In genomic region chr7:128204455-128204854, GRCh38 we compare ENCODE assay signal across 1 cellular context.
TF ChIP-seq lines count a peak whose summit lies in the region.

No MANE protein-coding gene starts in this region.

TF ChIP-seq in K562, 482 proteins besides CTCF, POLR2A, EP300 and RAD21 (continued from another document and continues in another):
- no peak for TF ChIP-seq CREB5 (CRISPR knock-in tag; IDR thresholded peaks at IDR 0.05)
- no peak for TF ChIP-seq UBTF (IDR thresholded peaks at IDR 0.05; ENCODE audit: borderline replicate concordance in 1 of 2, low read depth in 2 of 2, low read length in 2 of 2)
- 0 out of 4 replicates have a peak, but pooled peaks of 1 of the 2 experiments have one; percentile 29 for TF ChIP-seq TBL1XR1 (IDR thresholded peaks at IDR 0.05; ENCODE audit: low read length in 2 of 2)
- no peak for TF ChIP-seq ARNT (IDR thresholded peaks at IDR 0.05)
- TF ChIP-seq SAFB (IDR thresholded peaks at IDR 0.05; ENCODE audit: borderline replicate concordance, low read depth, low read length) = no peak
- TF ChIP-seq YY1 (IDR thresholded peaks at IDR 0.05; ENCODE audit: borderline replicate concordance in 1 of 3, control insufficient read depth in 1 of 3, extremely low read depth in 1 of 3, insufficient read depth in 3 of 3, insufficient read length in 1 of 3, insufficient replicate concordance in 2 of 3, low read depth in 1 of 3, low read length in 2 of 3) = peak in 1 of 3 experiments; percentile 45
- no peak for TF ChIP-seq ZNF75A (CRISPR knock-in tag; IDR thresholded peaks at IDR 0.05)
- no peak for TF ChIP-seq ZNF280A (IDR thresholded peaks at IDR 0.05; ENCODE audit: low read depth, partially characterized antibody)
- no peak for TF ChIP-seq ZNF239 (CRISPR knock-in tag; IDR thresholded peaks at IDR 0.05)
- TF ChIP-seq SIN3A (IDR thresholded peaks at IDR 0.05; ENCODE audit: borderline replicate concordance in 2 of 2, control insufficient read depth in 1 of 2, low read depth in 2 of 2, low read length in 2 of 2) = no peak
- TF ChIP-seq PTBP1 (IDR thresholded peaks at IDR 0.05; ENCODE audit: low read depth, low read length) = no peak
- TF ChIP-seq POLR2B (IDR thresholded peaks at IDR 0.05; ENCODE audit: low read depth, partially characterized antibody) = no peak
- TF ChIP-seq CXXC5 (CRISPR knock-in tag; IDR thresholded peaks at IDR 0.05) = peak; percentile 33; the same call in 1 of the 2 replicates
- TF ChIP-seq MED1 (CRISPR knock-in tag; IDR thresholded peaks at IDR 0.05; ENCODE audit: borderline replicate concordance) = no peak
- no peak for TF ChIP-seq SP2 (IDR thresholded peaks at IDR 0.05; ENCODE audit: extremely low read depth, low read depth, low read length, poor library complexity, severe bottlenecking)
- TF ChIP-seq ESRRA (IDR thresholded peaks at IDR 0.05; ENCODE audit: borderline replicate concordance, low read depth) = no peak
- no peak for TF ChIP-seq ELF2 (CRISPR knock-in tag; IDR thresholded peaks at IDR 0.05)
- no peak for TF ChIP-seq REST (CRISPR knock-in tag; IDR thresholded peaks at IDR 0.05; ENCODE audit: low read depth)
- no peak for TF ChIP-seq ELK1 (CRISPR knock-in tag; IDR thresholded peaks at IDR 0.05)
- no peak; the same call in 1 of the 2 replicates for TF ChIP-seq MTA1 (IDR thresholded peaks at IDR 0.05; ENCODE audit: borderline replicate concordance)
- 0 out of 2 replicates have a peak, but pooled peaks have one; percentile 29 for TF ChIP-seq MBD2 (IDR thresholded peaks at IDR 0.05; ENCODE audit: borderline replicate concordance, low read depth)
- no peak for TF ChIP-seq ZNF165 (CRISPR knock-in tag; IDR thresholded peaks at IDR 0.05; ENCODE audit: borderline replicate concordance)
- no peak for TF ChIP-seq ZNF589 (CRISPR knock-in tag; IDR thresholded peaks at IDR 0.05; ENCODE audit: low read depth)
- TF ChIP-seq RB1 (IDR thresholded peaks at IDR 0.05; ENCODE audit: low read depth) = no peak
- no peak for TF ChIP-seq ZNF830 (CRISPR knock-in tag; IDR thresholded peaks at IDR 0.05)
- TF ChIP-seq HOXB6 (CRISPR knock-in tag; IDR thresholded peaks at IDR 0.05; ENCODE audit: borderline replicate concordance) = no peak
- TF ChIP-seq SRF (CRISPR knock-in tag; IDR thresholded peaks at IDR 0.05) = no peak
- TF ChIP-seq NBN (IDR thresholded peaks at IDR 0.05; ENCODE audit: low read depth) = no peak
- TF ChIP-seq ZEB2 (IDR thresholded peaks at IDR 0.05) = peak; percentile 24; the same call in 1 of the 2 replicates
- peak; percentile 88; the same call in 1 of the 2 replicates for TF ChIP-seq NCOR1 (IDR thresholded peaks at IDR 0.05)
- TF ChIP-seq PML (IDR thresholded peaks at IDR 0.05; ENCODE audit: low read length) = peak; percentile 87
- no peak for TF ChIP-seq GTF2F1 (IDR thresholded peaks at IDR 0.05; ENCODE audit: low read depth, low read length)
- no peak for TF ChIP-seq ZC3H8 (IDR thresholded peaks at IDR 0.05)
- TF ChIP-seq JUNB (CRISPR knock-in tag; conservative IDR thresholded peaks at IDR 0.05) = no peak
- TF ChIP-seq E2F3 (CRISPR knock-in tag; IDR thresholded peaks at IDR 0.05) = no peak
- peak; percentile 95 for TF ChIP-seq TEAD4 (IDR thresholded peaks at IDR 0.05; ENCODE audit: low read length)
- no peak for TF ChIP-seq TEAD4 (CRISPR knock-in tag; IDR thresholded peaks at IDR 0.05; ENCODE audit: borderline replicate concordance)
- TF ChIP-seq BCLAF1 (IDR thresholded peaks at IDR 0.05; ENCODE audit: borderline replicate concordance in 1 of 2, control insufficient read depth in 1 of 2, low read depth in 2 of 2, low read length in 1 of 2) = no peak
- TF ChIP-seq ZFP1 (CRISPR knock-in tag; IDR thresholded peaks at IDR 0.05) = no peak
- no peak for TF ChIP-seq CBX5 (IDR thresholded peaks at IDR 0.05; ENCODE audit: borderline replicate concordance, low read depth)
- TF ChIP-seq STAT5A (IDR thresholded peaks at IDR 0.05; ENCODE audit: borderline replicate concordance, low read length) = peak; percentile 63
- TF ChIP-seq DNMT1 (IDR thresholded peaks at IDR 0.05) = no peak
